Comparison of ENCODE assay signal across 1 cellular context in the genomic region with DNA sequence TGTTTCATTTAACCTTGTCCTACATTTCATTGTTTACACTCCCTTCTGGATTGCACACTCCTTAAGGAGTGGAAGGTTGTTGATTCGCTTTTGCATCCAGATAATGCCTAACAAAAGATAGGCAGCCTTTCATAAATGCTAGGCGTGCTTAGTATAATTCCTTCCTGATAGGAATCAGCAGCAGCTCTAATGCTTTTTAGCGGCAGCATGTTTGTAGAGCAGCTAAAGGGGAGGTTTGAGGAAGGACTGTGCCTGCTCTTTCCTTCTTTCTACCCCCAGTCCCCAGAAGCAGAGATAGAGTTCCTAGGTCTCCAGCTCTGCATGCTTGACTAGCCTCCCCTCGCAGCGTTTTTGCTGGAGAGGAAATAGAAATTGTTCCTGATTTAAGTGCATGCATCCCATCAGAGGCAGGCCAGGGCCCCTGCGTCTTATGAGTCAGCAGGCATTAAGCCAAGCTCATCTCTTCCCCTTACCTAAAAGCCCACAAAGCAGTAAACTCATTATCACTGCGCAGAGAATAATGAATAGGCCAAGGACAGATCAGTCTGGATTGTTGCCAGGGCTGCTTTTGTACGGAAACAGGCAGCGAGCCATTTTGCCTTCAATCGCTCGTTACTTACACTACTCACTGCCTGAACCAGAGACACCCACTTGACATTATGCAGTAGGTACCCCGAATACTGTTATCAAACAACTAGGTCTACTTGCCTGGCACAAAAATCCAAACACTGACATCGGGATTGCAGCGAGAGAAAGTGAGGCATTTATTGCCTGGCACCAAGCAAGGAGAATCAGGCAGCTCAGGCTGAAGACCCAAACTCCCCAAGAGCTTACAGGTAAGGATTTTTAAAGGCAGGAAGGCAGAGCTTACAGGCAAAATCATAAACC.
TF ChIP-seq lines count a peak whose summit lies in the region.

No MANE protein-coding gene starts in this region.

TF ChIP-seq in K562, 482 proteins besides CTCF, POLR2A, EP300 and RAD21 (continued from another document and continues in another):
- TF ChIP-seq FOSL1 (tag; conservative IDR thresholded peaks at IDR 0.05), result peak; percentile 71
- TF ChIP-seq NFE2 (IDR thresholded peaks at IDR 0.05; ENCODE audit: low read depth), result peak; percentile 41; the same call in 1 of the 2 replicates
- TF ChIP-seq, protein P1, sequence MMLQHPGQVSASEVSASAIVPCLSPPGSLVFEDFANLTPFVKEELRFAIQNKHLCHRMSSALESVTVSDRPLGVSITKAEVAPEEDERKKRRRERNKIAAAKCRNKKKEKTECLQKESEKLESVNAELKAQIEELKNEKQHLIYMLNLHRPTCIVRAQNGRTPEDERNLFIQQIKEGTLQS (IDR thresholded peaks at IDR 0.05), result peak; percentile 31; the same call in 1 of the 2 replicates
- TF ChIP-seq, protein P1 (CRISPR knock-in tag; conservative IDR thresholded peaks at IDR 0.05), result no peak
- peak; percentile 38 for TF ChIP-seq MEIS2 (IDR thresholded peaks at IDR 0.05; ENCODE audit: partially characterized antibody)
- TF ChIP-seq DACH1 (IDR thresholded peaks at IDR 0.05; ENCODE audit: partially characterized antibody), result no peak
- no peak for TF ChIP-seq ASH1L (IDR thresholded peaks at IDR 0.05; ENCODE audit: borderline replicate concordance, low read depth, partially characterized antibody)
- peak; percentile 49; a peak in 3 of 4 replicates for TF ChIP-seq NRF1 (conservative IDR thresholded peaks at IDR 0.05 in 1 of 2, IDR thresholded peaks at IDR 0.05 in 1 of 2)
- TF ChIP-seq, protein P2, sequence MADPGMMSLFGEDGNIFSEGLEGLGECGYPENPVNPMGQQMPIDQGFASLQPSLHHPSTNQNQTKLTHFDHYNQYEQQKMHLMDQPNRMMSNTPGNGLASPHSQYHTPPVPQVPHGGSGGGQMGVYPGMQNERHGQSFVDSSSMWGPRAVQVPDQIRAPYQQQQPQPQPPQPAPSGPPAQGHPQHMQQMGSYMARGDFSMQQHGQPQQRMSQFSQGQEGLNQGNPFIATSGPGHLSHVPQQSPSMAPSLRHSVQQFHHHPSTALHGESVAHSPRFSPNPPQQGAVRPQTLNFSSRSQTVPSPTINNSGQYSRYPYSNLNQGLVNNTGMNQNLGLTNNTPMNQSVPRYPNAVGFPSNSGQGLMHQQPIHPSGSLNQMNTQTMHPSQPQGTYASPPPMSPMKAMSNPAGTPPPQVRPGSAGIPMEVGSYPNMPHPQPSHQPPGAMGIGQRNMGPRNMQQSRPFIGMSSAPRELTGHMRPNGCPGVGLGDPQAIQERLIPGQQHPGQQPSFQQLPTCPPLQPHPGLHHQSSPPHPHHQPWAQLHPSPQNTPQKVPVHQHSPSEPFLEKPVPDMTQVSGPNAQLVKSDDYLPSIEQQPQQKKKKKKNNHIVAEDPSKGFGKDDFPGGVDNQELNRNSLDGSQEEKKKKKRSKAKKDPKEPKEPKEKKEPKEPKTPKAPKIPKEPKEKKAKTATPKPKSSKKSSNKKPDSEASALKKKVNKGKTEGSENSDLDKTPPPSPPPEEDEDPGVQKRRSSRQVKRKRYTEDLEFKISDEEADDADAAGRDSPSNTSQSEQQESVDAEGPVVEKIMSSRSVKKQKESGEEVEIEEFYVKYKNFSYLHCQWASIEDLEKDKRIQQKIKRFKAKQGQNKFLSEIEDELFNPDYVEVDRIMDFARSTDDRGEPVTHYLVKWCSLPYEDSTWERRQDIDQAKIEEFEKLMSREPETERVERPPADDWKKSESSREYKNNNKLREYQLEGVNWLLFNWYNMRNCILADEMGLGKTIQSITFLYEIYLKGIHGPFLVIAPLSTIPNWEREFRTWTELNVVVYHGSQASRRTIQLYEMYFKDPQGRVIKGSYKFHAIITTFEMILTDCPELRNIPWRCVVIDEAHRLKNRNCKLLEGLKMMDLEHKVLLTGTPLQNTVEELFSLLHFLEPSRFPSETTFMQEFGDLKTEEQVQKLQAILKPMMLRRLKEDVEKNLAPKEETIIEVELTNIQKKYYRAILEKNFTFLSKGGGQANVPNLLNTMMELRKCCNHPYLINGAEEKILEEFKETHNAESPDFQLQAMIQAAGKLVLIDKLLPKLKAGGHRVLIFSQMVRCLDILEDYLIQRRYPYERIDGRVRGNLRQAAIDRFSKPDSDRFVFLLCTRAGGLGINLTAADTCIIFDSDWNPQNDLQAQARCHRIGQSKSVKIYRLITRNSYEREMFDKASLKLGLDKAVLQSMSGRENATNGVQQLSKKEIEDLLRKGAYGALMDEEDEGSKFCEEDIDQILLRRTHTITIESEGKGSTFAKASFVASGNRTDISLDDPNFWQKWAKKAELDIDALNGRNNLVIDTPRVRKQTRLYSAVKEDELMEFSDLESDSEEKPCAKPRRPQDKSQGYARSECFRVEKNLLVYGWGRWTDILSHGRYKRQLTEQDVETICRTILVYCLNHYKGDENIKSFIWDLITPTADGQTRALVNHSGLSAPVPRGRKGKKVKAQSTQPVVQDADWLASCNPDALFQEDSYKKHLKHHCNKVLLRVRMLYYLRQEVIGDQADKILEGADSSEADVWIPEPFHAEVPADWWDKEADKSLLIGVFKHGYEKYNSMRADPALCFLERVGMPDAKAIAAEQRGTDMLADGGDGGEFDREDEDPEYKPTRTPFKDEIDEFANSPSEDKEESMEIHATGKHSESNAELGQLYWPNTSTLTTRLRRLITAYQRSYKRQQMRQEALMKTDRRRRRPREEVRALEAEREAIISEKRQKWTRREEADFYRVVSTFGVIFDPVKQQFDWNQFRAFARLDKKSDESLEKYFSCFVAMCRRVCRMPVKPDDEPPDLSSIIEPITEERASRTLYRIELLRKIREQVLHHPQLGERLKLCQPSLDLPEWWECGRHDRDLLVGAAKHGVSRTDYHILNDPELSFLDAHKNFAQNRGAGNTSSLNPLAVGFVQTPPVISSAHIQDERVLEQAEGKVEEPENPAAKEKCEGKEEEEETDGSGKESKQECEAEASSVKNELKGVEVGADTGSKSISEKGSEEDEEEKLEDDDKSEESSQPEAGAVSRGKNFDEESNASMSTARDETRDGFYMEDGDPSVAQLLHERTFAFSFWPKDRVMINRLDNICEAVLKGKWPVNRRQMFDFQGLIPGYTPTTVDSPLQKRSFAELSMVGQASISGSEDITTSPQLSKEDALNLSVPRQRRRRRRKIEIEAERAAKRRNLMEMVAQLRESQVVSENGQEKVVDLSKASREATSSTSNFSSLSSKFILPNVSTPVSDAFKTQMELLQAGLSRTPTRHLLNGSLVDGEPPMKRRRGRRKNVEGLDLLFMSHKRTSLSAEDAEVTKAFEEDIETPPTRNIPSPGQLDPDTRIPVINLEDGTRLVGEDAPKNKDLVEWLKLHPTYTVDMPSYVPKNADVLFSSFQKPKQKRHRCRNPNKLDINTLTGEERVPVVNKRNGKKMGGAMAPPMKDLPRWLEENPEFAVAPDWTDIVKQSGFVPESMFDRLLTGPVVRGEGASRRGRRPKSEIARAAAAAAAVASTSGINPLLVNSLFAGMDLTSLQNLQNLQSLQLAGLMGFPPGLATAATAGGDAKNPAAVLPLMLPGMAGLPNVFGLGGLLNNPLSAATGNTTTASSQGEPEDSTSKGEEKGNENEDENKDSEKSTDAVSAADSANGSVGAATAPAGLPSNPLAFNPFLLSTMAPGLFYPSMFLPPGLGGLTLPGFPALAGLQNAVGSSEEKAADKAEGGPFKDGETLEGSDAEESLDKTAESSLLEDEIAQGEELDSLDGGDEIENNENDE (IDR thresholded peaks at IDR 0.05; ENCODE audit: low read depth, low read length), result no peak
- TF ChIP-seq, protein P3, sequence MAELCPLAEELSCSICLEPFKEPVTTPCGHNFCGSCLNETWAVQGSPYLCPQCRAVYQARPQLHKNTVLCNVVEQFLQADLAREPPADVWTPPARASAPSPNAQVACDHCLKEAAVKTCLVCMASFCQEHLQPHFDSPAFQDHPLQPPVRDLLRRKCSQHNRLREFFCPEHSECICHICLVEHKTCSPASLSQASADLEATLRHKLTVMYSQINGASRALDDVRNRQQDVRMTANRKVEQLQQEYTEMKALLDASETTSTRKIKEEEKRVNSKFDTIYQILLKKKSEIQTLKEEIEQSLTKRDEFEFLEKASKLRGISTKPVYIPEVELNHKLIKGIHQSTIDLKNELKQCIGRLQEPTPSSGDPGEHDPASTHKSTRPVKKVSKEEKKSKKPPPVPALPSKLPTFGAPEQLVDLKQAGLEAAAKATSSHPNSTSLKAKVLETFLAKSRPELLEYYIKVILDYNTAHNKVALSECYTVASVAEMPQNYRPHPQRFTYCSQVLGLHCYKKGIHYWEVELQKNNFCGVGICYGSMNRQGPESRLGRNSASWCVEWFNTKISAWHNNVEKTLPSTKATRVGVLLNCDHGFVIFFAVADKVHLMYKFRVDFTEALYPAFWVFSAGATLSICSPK (IDR thresholded peaks at IDR 0.05; ENCODE audit: borderline replicate concordance), result no peak
- TF ChIP-seq, protein P4, sequence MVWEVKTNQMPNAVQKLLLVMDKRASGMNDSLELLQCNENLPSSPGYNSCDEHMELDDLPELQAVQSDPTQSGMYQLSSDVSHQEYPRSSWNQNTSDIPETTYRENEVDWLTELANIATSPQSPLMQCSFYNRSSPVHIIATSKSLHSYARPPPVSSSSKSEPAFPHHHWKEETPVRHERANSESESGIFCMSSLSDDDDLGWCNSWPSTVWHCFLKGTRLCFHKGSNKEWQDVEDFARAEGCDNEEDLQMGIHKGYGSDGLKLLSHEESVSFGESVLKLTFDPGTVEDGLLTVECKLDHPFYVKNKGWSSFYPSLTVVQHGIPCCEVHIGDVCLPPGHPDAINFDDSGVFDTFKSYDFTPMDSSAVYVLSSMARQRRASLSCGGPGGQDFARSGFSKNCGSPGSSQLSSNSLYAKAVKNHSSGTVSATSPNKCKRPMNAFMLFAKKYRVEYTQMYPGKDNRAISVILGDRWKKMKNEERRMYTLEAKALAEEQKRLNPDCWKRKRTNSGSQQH (CRISPR knock-in tag; IDR thresholded peaks at IDR 0.05), result no peak
- 0 out of 2 replicates have a peak, but pooled peaks have one; percentile 20 for TF ChIP-seq CXXC5 (CRISPR knock-in tag; IDR thresholded peaks at IDR 0.05)
- TF ChIP-seq KAT7 (CRISPR knock-in tag; IDR thresholded peaks at IDR 0.05; ENCODE audit: borderline replicate concordance), result no peak
- 0 out of 2 replicates have a peak, but pooled peaks have one; percentile 21 for TF ChIP-seq SOX6 (IDR thresholded peaks at IDR 0.05)
- no peak for TF ChIP-seq ERF (CRISPR knock-in tag; IDR thresholded peaks at IDR 0.05)
- TF ChIP-seq, protein P5, sequence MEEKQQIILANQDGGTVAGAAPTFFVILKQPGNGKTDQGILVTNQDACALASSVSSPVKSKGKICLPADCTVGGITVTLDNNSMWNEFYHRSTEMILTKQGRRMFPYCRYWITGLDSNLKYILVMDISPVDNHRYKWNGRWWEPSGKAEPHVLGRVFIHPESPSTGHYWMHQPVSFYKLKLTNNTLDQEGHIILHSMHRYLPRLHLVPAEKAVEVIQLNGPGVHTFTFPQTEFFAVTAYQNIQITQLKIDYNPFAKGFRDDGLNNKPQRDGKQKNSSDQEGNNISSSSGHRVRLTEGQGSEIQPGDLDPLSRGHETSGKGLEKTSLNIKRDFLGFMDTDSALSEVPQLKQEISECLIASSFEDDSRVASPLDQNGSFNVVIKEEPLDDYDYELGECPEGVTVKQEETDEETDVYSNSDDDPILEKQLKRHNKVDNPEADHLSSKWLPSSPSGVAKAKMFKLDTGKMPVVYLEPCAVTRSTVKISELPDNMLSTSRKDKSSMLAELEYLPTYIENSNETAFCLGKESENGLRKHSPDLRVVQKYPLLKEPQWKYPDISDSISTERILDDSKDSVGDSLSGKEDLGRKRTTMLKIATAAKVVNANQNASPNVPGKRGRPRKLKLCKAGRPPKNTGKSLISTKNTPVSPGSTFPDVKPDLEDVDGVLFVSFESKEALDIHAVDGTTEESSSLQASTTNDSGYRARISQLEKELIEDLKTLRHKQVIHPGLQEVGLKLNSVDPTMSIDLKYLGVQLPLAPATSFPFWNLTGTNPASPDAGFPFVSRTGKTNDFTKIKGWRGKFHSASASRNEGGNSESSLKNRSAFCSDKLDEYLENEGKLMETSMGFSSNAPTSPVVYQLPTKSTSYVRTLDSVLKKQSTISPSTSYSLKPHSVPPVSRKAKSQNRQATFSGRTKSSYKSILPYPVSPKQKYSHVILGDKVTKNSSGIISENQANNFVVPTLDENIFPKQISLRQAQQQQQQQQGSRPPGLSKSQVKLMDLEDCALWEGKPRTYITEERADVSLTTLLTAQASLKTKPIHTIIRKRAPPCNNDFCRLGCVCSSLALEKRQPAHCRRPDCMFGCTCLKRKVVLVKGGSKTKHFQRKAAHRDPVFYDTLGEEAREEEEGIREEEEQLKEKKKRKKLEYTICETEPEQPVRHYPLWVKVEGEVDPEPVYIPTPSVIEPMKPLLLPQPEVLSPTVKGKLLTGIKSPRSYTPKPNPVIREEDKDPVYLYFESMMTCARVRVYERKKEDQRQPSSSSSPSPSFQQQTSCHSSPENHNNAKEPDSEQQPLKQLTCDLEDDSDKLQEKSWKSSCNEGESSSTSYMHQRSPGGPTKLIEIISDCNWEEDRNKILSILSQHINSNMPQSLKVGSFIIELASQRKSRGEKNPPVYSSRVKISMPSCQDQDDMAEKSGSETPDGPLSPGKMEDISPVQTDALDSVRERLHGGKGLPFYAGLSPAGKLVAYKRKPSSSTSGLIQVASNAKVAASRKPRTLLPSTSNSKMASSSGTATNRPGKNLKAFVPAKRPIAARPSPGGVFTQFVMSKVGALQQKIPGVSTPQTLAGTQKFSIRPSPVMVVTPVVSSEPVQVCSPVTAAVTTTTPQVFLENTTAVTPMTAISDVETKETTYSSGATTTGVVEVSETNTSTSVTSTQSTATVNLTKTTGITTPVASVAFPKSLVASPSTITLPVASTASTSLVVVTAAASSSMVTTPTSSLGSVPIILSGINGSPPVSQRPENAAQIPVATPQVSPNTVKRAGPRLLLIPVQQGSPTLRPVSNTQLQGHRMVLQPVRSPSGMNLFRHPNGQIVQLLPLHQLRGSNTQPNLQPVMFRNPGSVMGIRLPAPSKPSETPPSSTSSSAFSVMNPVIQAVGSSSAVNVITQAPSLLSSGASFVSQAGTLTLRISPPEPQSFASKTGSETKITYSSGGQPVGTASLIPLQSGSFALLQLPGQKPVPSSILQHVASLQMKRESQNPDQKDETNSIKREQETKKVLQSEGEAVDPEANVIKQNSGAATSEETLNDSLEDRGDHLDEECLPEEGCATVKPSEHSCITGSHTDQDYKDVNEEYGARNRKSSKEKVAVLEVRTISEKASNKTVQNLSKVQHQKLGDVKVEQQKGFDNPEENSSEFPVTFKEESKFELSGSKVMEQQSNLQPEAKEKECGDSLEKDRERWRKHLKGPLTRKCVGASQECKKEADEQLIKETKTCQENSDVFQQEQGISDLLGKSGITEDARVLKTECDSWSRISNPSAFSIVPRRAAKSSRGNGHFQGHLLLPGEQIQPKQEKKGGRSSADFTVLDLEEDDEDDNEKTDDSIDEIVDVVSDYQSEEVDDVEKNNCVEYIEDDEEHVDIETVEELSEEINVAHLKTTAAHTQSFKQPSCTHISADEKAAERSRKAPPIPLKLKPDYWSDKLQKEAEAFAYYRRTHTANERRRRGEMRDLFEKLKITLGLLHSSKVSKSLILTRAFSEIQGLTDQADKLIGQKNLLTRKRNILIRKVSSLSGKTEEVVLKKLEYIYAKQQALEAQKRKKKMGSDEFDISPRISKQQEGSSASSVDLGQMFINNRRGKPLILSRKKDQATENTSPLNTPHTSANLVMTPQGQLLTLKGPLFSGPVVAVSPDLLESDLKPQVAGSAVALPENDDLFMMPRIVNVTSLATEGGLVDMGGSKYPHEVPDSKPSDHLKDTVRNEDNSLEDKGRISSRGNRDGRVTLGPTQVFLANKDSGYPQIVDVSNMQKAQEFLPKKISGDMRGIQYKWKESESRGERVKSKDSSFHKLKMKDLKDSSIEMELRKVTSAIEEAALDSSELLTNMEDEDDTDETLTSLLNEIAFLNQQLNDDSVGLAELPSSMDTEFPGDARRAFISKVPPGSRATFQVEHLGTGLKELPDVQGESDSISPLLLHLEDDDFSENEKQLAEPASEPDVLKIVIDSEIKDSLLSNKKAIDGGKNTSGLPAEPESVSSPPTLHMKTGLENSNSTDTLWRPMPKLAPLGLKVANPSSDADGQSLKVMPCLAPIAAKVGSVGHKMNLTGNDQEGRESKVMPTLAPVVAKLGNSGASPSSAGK (IDR thresholded peaks at IDR 0.05), result no peak
- TF ChIP-seq CTBP1 (IDR thresholded peaks at IDR 0.05; ENCODE audit: borderline replicate concordance), result peak; percentile 41; the same call in 1 of the 2 replicates
- 0 out of 2 replicates have a peak, but pooled peaks have one; percentile 9 for TF ChIP-seq C11orf30 (IDR thresholded peaks at IDR 0.05; ENCODE audit: low read depth)
